Comparison of ENCODE assay signal across 8 cellular contexts in genomic region chr2:86439879-86440630, GRCh38. TPM values are rescaled to one million over a fixed set of nuclear protein-coding genes. Genes with fewer than 3 reads are reported as not detected.
DNase-seq lines count a peak whose midpoint lies in the region; ATAC-seq and TF ChIP-seq lines count a peak whose summit lies in the region.

No MANE protein-coding gene starts in this region.

- intact Hi-C loops in cardiac septum (cut with DNase I) (loop anchor here (2.0 kb wide), 2 partner anchors 123 to 183 kb away; partner anchors contain the start of genes CHMP3 and RNF103), vagina (cut with DNase I) (loop anchor here (5.0 to 10.0 kb wide), 2 partner anchors 122 to 215 kb away; partner anchors contain the start of gene CHMP3)

- H3K27ac ChIP-seq in right atrium auricular region = peak overlapping the region; percentile 94 to 99
- H3K27ac ChIP-seq in mucosa of rectum (ENCODE audit: low read depth in 2 of 2, low read length in 2 of 2) = peak overlapping the region; percentile 98 to 99
- peak overlapping the region; percentile 96 for H3K27ac ChIP-seq in vagina

- DNase-seq in right atrium auricular region (ENCODE audit: low spot score) = no peak
- no peak for DNase-seq in cardiac septum (ENCODE audit: low spot score)
- DNase-seq in astrocyte of the spinal cord (ENCODE audit: low read depth, low spot score) = peak; percentile 17
- no peak for DNase-seq in vagina (ENCODE audit: extremely low spot score in 2 of 2)
- DNase-seq in DMS 273 (lab: John Stamatoyannopoulos, UW; ENCODE audit: unreplicated experiment) = no peak

- H3K4me3 ChIP-seq in right atrium auricular region (peak overlapping the region; percentile 77 to 84), astrocyte of the spinal cord (ENCODE audit: low read depth, low read length) (no peak overlapping the region), mucosa of rectum (ENCODE audit: low read length in 2 of 2) (peak overlapping the region; percentile 75 to 86), vagina (peak overlapping the region; percentile 80 to 90)

- H3K4me1 ChIP-seq in right atrium auricular region (peaks cover 0 to 25% of the 10 kb centered on the region in 2 donors), mucosa of rectum (ENCODE audit: control insufficient read depth in 2 of 2, insufficient read depth in 2 of 2, low read length in 2 of 2) (peaks cover 20 to 23% of the 10 kb centered on the region in 2 donors), vagina (peaks cover 26% of the 10 kb centered on the region)

- in situ Hi-C loops in astrocyte of the spinal cord (cut with HindIII; ENCODE audit: low sequenced_read_pairs) = no loop called here

- H3K9me3 ChIP-seq in right atrium auricular region = peaks cover 13 to 37% of the 10 kb centered on the region in 2 donors
- H3K9me3 ChIP-seq in mucosa of rectum (ENCODE audit: control insufficient read depth in 2 of 2, low read length in 2 of 2) = peaks cover 7 to 13% of the 10 kb centered on the region in 2 donors
- peaks cover 18% of the 10 kb centered on the region for H3K9me3 ChIP-seq in vagina

- no peak overlapping the region for H3K9ac ChIP-seq in mucosa of rectum (ENCODE audit: low read depth in 1 of 2, low read length in 2 of 2)

- no peak for TF ChIP-seq POLR2A in vagina (IDR thresholded peaks at IDR 0.05)

- TF ChIP-seq CTCF in right atrium auricular region (IDR thresholded peaks at IDR 0.05) (no peak), astrocyte of the spinal cord (IDR thresholded peaks at IDR 0.05; ENCODE audit: low read depth, low read length) (no peak), vagina (IDR thresholded peaks at IDR 0.05) (no peak)

- no peak for ATAC-seq in GM21825 (IDR thresholded peaks at IDR 0.05; ENCODE audit: unreplicated experiment)
- ATAC-seq in HG03520 (IDR thresholded peaks at IDR 0.05; ENCODE audit: unreplicated experiment) = no peak

- H3K36me3 ChIP-seq in right atrium auricular region (peaks cover 11% of the 10 kb centered on the region), mucosa of rectum (ENCODE audit: control insufficient read depth in 2 of 2, insufficient read depth in 2 of 2, low read length in 2 of 2) (peaks cover 0 to 5% of the 10 kb centered on the region in 2 donors), vagina (no peaks in the 10 kb centered on the region)

- H3K27me3 ChIP-seq in right atrium auricular region = no peaks in the 10 kb centered on the region
- no peaks in the 10 kb centered on the region for H3K27me3 ChIP-seq in mucosa of rectum (ENCODE audit: control insufficient read depth in 2 of 2, insufficient read depth in 2 of 2, low read length in 2 of 2)
- H3K27me3 ChIP-seq in vagina = no peaks in the 10 kb centered on the region

RNA-seq across cellular contexts. Expression of gene KDM3A, which starts 1.1 kb away (rescaled TPM):
- 10 to 100 TPM; 22.3 to 33.1 TPM for total RNA-seq in right atrium auricular region
- total RNA-seq in cardiac septum = 41.6 TPM
- 38.3 TPM for total RNA-seq in vagina
